ENCODE assay signal across 1 cellular context in the genomic region with DNA sequence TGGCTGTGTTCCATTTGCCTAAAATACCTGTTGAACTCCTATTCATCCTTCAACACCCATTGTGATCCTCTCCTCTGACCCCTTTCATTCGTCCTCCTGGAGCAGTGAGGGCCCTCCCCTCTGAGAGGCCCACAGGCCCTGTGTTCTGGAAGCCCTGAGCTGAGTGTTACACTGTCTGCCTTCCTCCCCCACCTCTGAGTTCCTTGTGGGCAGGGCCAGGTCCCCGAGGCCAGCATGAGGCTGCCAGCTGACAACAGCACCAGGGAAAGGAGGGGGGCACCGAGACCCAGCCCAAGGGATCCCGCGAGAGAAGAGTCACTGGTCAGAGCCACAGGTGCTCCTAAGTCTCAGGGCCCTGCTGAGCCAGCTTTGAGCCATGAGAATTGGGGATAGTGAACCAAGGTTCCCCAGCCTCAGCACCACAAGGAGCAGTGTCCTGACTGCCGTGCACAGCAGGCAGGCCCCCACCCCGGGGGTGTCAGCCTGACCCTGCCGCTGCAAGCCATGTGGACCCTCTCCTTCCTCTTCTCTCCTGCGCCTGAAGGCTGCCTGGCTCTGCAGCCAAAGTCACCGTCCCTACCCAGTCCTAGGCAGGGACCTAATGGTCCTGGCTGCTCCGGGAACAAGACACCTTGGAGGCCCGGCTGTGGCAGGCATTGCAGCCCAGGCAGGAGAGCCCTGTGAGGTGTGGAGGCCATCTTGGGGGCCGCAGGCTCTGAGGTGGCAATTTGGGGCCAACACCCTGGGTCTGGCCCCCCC.
TF ChIP-seq lines count a peak whose summit lies in the region.

No MANE protein-coding gene starts in this region.

TF ChIP-seq in IMR-90, 13 proteins besides CTCF, POLR2A, EP300 and RAD21 (continued from another document):
- TF ChIP-seq, protein P1, sequence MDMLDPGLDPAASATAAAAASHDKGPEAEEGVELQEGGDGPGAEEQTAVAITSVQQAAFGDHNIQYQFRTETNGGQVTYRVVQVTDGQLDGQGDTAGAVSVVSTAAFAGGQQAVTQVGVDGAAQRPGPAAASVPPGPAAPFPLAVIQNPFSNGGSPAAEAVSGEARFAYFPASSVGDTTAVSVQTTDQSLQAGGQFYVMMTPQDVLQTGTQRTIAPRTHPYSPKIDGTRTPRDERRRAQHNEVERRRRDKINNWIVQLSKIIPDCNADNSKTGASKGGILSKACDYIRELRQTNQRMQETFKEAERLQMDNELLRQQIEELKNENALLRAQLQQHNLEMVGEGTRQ (IDR thresholded peaks at IDR 0.05; ENCODE audit: low read depth, low read length) = no peak
- TF ChIP-seq CHD1 (IDR thresholded peaks at IDR 0.05; ENCODE audit: low read depth, low read length) = no peak
- TF ChIP-seq NFE2L2 (IDR thresholded peaks at IDR 0.05; ENCODE audit: low read depth, low read length) = no peak
- TF ChIP-seq, protein P2, sequence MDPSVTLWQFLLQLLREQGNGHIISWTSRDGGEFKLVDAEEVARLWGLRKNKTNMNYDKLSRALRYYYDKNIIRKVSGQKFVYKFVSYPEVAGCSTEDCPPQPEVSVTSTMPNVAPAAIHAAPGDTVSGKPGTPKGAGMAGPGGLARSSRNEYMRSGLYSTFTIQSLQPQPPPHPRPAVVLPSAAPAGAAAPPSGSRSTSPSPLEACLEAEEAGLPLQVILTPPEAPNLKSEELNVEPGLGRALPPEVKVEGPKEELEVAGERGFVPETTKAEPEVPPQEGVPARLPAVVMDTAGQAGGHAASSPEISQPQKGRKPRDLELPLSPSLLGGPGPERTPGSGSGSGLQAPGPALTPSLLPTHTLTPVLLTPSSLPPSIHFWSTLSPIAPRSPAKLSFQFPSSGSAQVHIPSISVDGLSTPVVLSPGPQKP (IDR thresholded peaks at IDR 0.05; ENCODE audit: borderline replicate concordance, low read depth, low read length) = no peak
- TF ChIP-seq MXI1 (IDR thresholded peaks at IDR 0.05; ENCODE audit: borderline replicate concordance, low read depth, low read length) = no peak
- no peak for TF ChIP-seq MAFK (IDR thresholded peaks at IDR 0.05; ENCODE audit: low read depth, low read length)
- TF ChIP-seq RFX5 (IDR thresholded peaks at IDR 0.05; ENCODE audit: low read depth, low read length) = no peak
- no peak for TF ChIP-seq BHLHE40 (IDR thresholded peaks at IDR 0.05; ENCODE audit: low read depth, low read length)
- TF ChIP-seq RCOR1 (IDR thresholded peaks at IDR 0.05; ENCODE audit: insufficient replicate concordance, low read length) = no peak
- TF ChIP-seq MAZ (IDR thresholded peaks at IDR 0.05; ENCODE audit: borderline replicate concordance, low read depth, low read length) = no peak
